ENCODE assay signal across 20 cellular contexts in genomic region chr5:184461-184860, GRCh38. TPM values are rescaled to one million over a fixed set of nuclear protein-coding genes. Genes with fewer than 3 reads are reported as not detected.
"Had no signal": no experiment of that assay in that cellular context is flagged by ENCODE, and none has a peak within 500 bp of the region (broad histone marks: within the 10 kb centered on the region; RNA-seq: fewer than 3 reads in every experiment).

No MANE protein-coding gene starts in this region.

- H3K36me3 Mint-ChIP-seq: activated naive CD8-positive, alpha-beta T cell; stimulated activated naive B cell treated with anti-CD40 and anti-IgM and Interleukin-4, amounts not matched to agents 10 μg/mL and 1 μg/mL and 100 μg/mL, for 72 hours; type B pancreatic cell had no signal

- H3K9me3 Mint-ChIP-seq: stimulated activated naive B cell treated with anti-CD40 and anti-IgM and Interleukin-4, amounts not matched to agents 10 μg/mL and 1 μg/mL and 100 μg/mL, for 72 hours; type B pancreatic cell had no signal

- H3K27ac ChIP-seq: coronary artery, testis had no signal

- H3K4me3 Mint-ChIP-seq: activated naive CD8-positive, alpha-beta T cell; stimulated activated naive B cell treated with anti-CD40 and anti-IgM and Interleukin-4, amounts not matched to agents 10 μg/mL and 1 μg/mL and 100 μg/mL, for 72 hours; type B pancreatic cell had no signal

- DNase-seq: activated naive CD4-positive, alpha-beta T cell; activated T-cell treated with anti-CD3 and anti-CD28 coated beads, Interleukin-2, amount 50 U/mL, for 1 hour; glutamatergic neuron; hippocampal formation; midbrain; nucleus accumbens; stimulated activated CD4-positive, alpha-beta T cell treated with anti-CD3 and anti-CD28 coated beads, Interleukin-2, amount 100 ng/mL, for 48 hours; stimulated activated CD8-positive, alpha-beta memory T cell treated with anti-CD3 and anti-CD28 coated beads, Interleukin-4, amount 100 ng/mL, for 48 hours; stimulated activated naive B cell treated with anti-CD40 and anti-IgM and Interleukin-4, amounts not matched to agents 10 μg/mL and 1 μg/mL and 100 μg/mL, for 72 hours; T-helper 1 cell; testis had no signal

- H3K27me3 Mint-ChIP-seq: type B pancreatic cell had no signal

- H3K27me3 ChIP-seq: testis had no signal

- H3K4me3 ChIP-seq: coronary artery, testis had no signal

- ATAC-seq: stimulated activated naive B cell treated with anti-CD40 and anti-IgM and Interleukin-4, amounts not matched to agents 10 μg/mL and 1 μg/mL and 100 μg/mL, for 72 hours had no signal

- H3K9me3 ChIP-seq: testis had no signal

- H3K4me1 ChIP-seq: testis had no signal

- H3K27ac Mint-ChIP-seq: activated naive CD8-positive, alpha-beta T cell; stimulated activated naive B cell treated with anti-CD40 and anti-IgM and Interleukin-4, amounts not matched to agents 10 μg/mL and 1 μg/mL and 100 μg/mL, for 72 hours; type B pancreatic cell had no signal

RNA-seq across cellular contexts. Expression of gene LRRC14B, which starts 6.8 kb away (rescaled TPM):
- total RNA-seq: bronchial epithelial cell, epithelial cell of proximal tubule, fibroblast of lung, renal cortical epithelial cell had no signal
- polyA plus RNA-seq: fibroblast of lung, liver, neural cell had no signal
